In genomic region chr1:228176024-228176395, GRCh38 we compare ENCODE assay signal across 15 cellular contexts. TPM values are rescaled to one million over a fixed set of nuclear protein-coding genes. Genes with fewer than 3 reads are reported as not detected.
DNase-seq lines count a peak whose midpoint lies in the region; ATAC-seq and TF ChIP-seq lines count a peak whose summit lies in the region.
"Had no signal": no experiment of that assay in that cellular context is flagged by ENCODE, and none has a peak within 500 bp of the region (broad histone marks: within the 10 kb centered on the region; RNA-seq: fewer than 3 reads in every experiment).

No MANE protein-coding gene starts in this region.

- no peak overlapping the region for H3K14ac ChIP-seq in neuronal stem cell (ENCODE audit: low read length)

- intact Hi-C loops in heart left ventricle (cut with DNase I) = loop anchor here in 1 of 10 donors (10.0 kb wide), 1 partner anchor 51 kb away; no protein-coding TSS in a partner anchor
- intact Hi-C loops in left cardiac atrium (cut with DNase I) = no loop called here
- intact Hi-C loops in left ventricle myocardium inferior (cut with micrococcal nuclease) = no loop called here

- H3K18ac ChIP-seq in neuronal stem cell (ENCODE audit: low read length) = no peak overlapping the region

- ATAC-seq in heart left ventricle = peak; percentile 20 to 65 (median 44)
- ATAC-seq in left cardiac atrium = no peak
- ATAC-seq in HG03196 (IDR thresholded peaks at IDR 0.05; ENCODE audit: unreplicated experiment) = no peak

- H3K4me2 ChIP-seq in neuronal stem cell (ENCODE audit: insufficient read depth, low read length, poor library complexity, severe bottlenecking) = no peak overlapping the region

- no peak overlapping the region for H3K4me3 ChIP-seq in heart left ventricle
- H3K4me3 ChIP-seq in left ventricle myocardium inferior = peak overlapping the region; percentile 11
- H3K4me3 ChIP-seq in neuronal stem cell (ENCODE audit: low read length in 2 of 2) = no peak overlapping the region

- H3K9me3 ChIP-seq in heart left ventricle (no peaks in the 10 kb centered on the region), left ventricle myocardium inferior (replicated peaks) (no peaks in the 10 kb centered on the region), neuronal stem cell (replicated peaks in 1 of 2; ENCODE audit: control insufficient read depth in 2 of 2, insufficient read depth in 1 of 2, low read depth in 1 of 2, low read length in 2 of 2) (no peaks in the 10 kb centered on the region)

- TF ChIP-seq CTCF in heart left ventricle (IDR thresholded peaks at IDR 0.05) (no peak), left ventricle myocardium inferior (IDR thresholded peaks at IDR 0.05; ENCODE audit: borderline replicate concordance) (no peak)

- H3K23ac ChIP-seq in neuronal stem cell (ENCODE audit: low read depth, low read length, poor library complexity) = no peak overlapping the region

- H3K4me1 ChIP-seq in heart left ventricle (peaks cover 0 to 30% (median 8%) of the 10 kb centered on the region in 12 donors), left ventricle myocardium inferior (peaks cover 28% of the 10 kb centered on the region), neuronal stem cell (ENCODE audit: control insufficient read depth in 2 of 2, insufficient read depth in 1 of 2, low read depth in 1 of 2, low read length in 2 of 2) (no peaks in the 10 kb centered on the region)

- H2BK5ac ChIP-seq in neuronal stem cell (ENCODE audit: low read length) = peak overlapping the region; percentile 53

- H3K27me3 ChIP-seq in heart left ventricle (no peaks in the 10 kb centered on the region), left ventricle myocardium inferior (ENCODE audit: low read depth) (no peaks in the 10 kb centered on the region), neuronal stem cell (ENCODE audit: control insufficient read depth in 3 of 3, insufficient read depth in 3 of 3, low read depth in 1 of 3, low read length in 3 of 3) (no peaks in the 10 kb centered on the region)

- no peak overlapping the region for H2AFZ ChIP-seq in neuronal stem cell (ENCODE audit: low read length)

- no peak overlapping the region for H2BK12ac ChIP-seq in neuronal stem cell (ENCODE audit: low read length)

- H4K8ac ChIP-seq in neuronal stem cell (ENCODE audit: low read depth, low read length) = no peak overlapping the region

- peaks cover 0 to 19% (median 6%) of the 10 kb centered on the region in 9 donors for H3K36me3 ChIP-seq in heart left ventricle
- peaks cover 12% of the 10 kb centered on the region for H3K36me3 ChIP-seq in left ventricle myocardium inferior
- H3K36me3 ChIP-seq in neuronal stem cell (replicated peaks in 1 of 2; ENCODE audit: control insufficient read depth in 2 of 2, insufficient read depth in 2 of 2, low read length in 2 of 2) = peaks cover 2 to 25% of the 10 kb centered on the region in 2 donors

- no peak for TF ChIP-seq POLR2A in heart left ventricle (IDR thresholded peaks at IDR 0.05)

- no peak overlapping the region for H4K91ac ChIP-seq in neuronal stem cell (ENCODE audit: low read depth, low read length, poor library complexity)

- peak overlapping the region; percentile 21 for H2AK5ac ChIP-seq in neuronal stem cell (ENCODE audit: low read depth, low read length)

- 73 to 93% (median 83%) methylated on average over 4 of the region's 4 CpGs for WGBS in heart left ventricle, 4 donors
- no CpG with 5 or more reads among the region's 4 CpGs for WGBS in neuronal stem cell (ENCODE audit: extremely low coverage in 2 of 2, insufficient read length in 2 of 2, insufficient replicate concordance in 1 of 2), 2 donors

- H3K9ac ChIP-seq in neuronal stem cell (ENCODE audit: low read depth, low read length, poor library complexity) = no peak overlapping the region

- H2BK15ac ChIP-seq in neuronal stem cell (ENCODE audit: low read length) = no peak overlapping the region

- no peak overlapping the region for H3K4ac ChIP-seq in neuronal stem cell (ENCODE audit: low read length)

- H2BK120ac ChIP-seq in neuronal stem cell (ENCODE audit: low read depth, low read length) = peak overlapping the region; percentile 61

- no peak for DNase-seq in heart left ventricle
- DNase-seq in left cardiac atrium = no peak
- no peak for DNase-seq in left ventricle myocardium inferior
- no peak for DNase-seq in neuronal stem cell (ENCODE audit: low spot score)
- no peak for DNase-seq in cerebellar cortex (ENCODE audit: low spot score)
- DNase-seq in dermis blood vessel endothelial cell = no peak
- DNase-seq: GOT3, KBM-7, NCI-H1105 treated with DMSO at 0.1 percent for 48 hours, NCI-H187, NCI-H2227 treated with DMSO at 0.1 percent for 48 hours, NCI-H510A treated with DMSO at 0.1 percent for 48 hours, NCI-H82 had no signal

- peaks cover 22% of the 10 kb centered on the region for H3K79me1 ChIP-seq in neuronal stem cell (ENCODE audit: low read depth, low read length)

- peak overlapping the region in 9 of 12 donors; percentile 17 to 76 (median 38) for H3K27ac ChIP-seq in heart left ventricle
- H3K27ac ChIP-seq in left ventricle myocardium inferior (replicated peaks) = peak overlapping the region; percentile 65
- H3K27ac ChIP-seq in neuronal stem cell (replicated peaks; ENCODE audit: low read length) = no peak overlapping the region
- H3K27ac ChIP-seq: C4-2B had no signal

RNA-seq across cellular contexts. Expression of gene IBA57, which starts 10.4 kb away (rescaled TPM):
- 10 to 100 TPM in 7 of 9 donors, 1 to 10 TPM in 2; 8.7 to 18.6 (median 12.3) TPM for total RNA-seq in heart left ventricle
- 10 to 100 TPM in 1 of 2 donors, 1 to 10 TPM in 1; 4.8 to 11.3 TPM for polyA plus RNA-seq in heart left ventricle
- total RNA-seq in left cardiac atrium = 10 to 100 TPM; 10.4 to 10.5 TPM
- total RNA-seq in left ventricle myocardium inferior = 15.0 TPM
- polyA plus RNA-seq in neuronal stem cell (2013, experiment 1 of 2) = 1.3 TPM
- 1.4 TPM for polyA plus RNA-seq in neuronal stem cell (2013, experiment 2 of 2)
- total RNA-seq in dermis blood vessel endothelial cell = 9.5 and 17.4 TPM in 2 replicates

RNA-seq across cellular contexts. Expression of gene GJC2, which starts 26.3 kb away (rescaled TPM):
- total RNA-seq in heart left ventricle (1 to 10 TPM in 3 of 9 donors, under 1 TPM in 6; 0.40 to 3.8 (median 0.88) TPM), left cardiac atrium (1 to 10 TPM; 2.2 to 2.3 TPM), left ventricle myocardium inferior (1.0 TPM), dermis blood vessel endothelial cell (5.0 and 5.8 TPM in 2 replicates)
- under 1 TPM; 0.61 to 0.78 TPM for polyA plus RNA-seq in heart left ventricle
- 0.24 TPM for polyA plus RNA-seq in neuronal stem cell (2013, experiment 1 of 2)
- 0.17 TPM for polyA plus RNA-seq in neuronal stem cell (2013, experiment 2 of 2)

RNA-seq across cellular contexts. Expression of gene OBSCN, which starts 31.8 kb away (rescaled TPM):
- 100 to 1,000 TPM; 238 to 460 (median 354) TPM for total RNA-seq in heart left ventricle
- polyA plus RNA-seq in heart left ventricle = 100 to 1,000 TPM; 155 to 524 TPM
- total RNA-seq in left cardiac atrium = 100 to 1,000 TPM; 194 to 201 TPM
- total RNA-seq in left ventricle myocardium inferior = 316 TPM
- 7.3 TPM for polyA plus RNA-seq in neuronal stem cell (2013, experiment 1 of 2)
- 7.9 TPM for polyA plus RNA-seq in neuronal stem cell (2013, experiment 2 of 2)
- total RNA-seq in dermis blood vessel endothelial cell = 4.4 and 9.5 TPM in 2 replicates

RNA-seq across cellular contexts. Expression of gene GUK1, which starts 35.9 kb away (rescaled TPM):
- total RNA-seq in heart left ventricle (100 to 1,000 TPM; 142 to 290 (median 169) TPM), left cardiac atrium (100 to 1,000 TPM; 153 to 185 TPM), left ventricle myocardium inferior (150 TPM), dermis blood vessel endothelial cell (471 and 724 TPM in 2 replicates)
- polyA plus RNA-seq in heart left ventricle = 100 to 1,000 TPM; 231 to 358 TPM
- polyA plus RNA-seq in neuronal stem cell (2013, experiment 1 of 2) = 106 TPM
- polyA plus RNA-seq in neuronal stem cell (2013, experiment 2 of 2) = 98.6 TPM

Comparison
In these comparisons a context has a peak if more than half of its experiments do, and no peak if none do; other contexts are left out.
1. ATAC-seq: peak in heart left ventricle (4 of 4); none in left cardiac atrium (0 of 2) and HG03196 (single experiment).
2. RNA of gene OBSCN, which starts 31.8 kb away (total RNA-seq): 238 to 460 TPM in heart left ventricle, 316 TPM in left ventricle myocardium inferior (single experiment) and 194 to 201 TPM in left cardiac atrium; 4.4 to 9.5 TPM in dermis blood vessel endothelial cell; every median in the first group is over 10 times any median in the second.